In the genomic region with DNA sequence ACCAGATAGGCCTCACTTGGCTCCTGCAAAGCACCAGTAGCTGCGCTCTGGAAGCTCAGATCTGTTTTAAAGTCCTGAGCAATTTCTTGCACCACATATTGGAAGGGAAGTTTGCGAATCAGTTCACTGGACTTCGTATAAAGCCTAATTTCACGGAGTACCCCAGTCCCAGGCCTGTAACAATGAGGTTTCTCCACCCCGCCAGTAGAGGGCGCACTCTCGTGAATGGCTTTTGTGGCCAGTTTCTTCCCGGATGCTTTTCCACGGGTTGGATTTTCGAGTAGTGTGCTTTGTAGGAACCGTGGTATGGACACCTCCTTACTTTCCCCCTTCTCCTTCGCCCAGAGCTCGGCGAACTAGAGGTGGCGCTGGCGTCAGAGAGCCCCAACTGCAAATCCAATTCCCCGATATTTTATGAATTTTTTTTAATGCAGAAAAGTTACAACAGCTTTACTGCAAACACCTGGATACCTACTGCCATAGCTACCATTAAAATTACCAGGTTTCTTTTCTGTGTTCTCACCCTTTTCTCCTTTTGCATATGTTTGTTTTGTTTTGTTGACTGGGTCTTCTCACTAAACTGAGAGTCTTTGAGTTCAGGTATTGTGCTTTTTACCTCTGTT, we compare ENCODE assay signal across 9 cellular contexts. TPM values are rescaled to one million over a fixed set of nuclear protein-coding genes. Genes with fewer than 3 reads are reported as not detected.
DNase-seq lines count a peak whose midpoint lies in the region; ATAC-seq and TF ChIP-seq lines count a peak whose summit lies in the region.
"Had no signal": no experiment of that assay in that cellular context is flagged by ENCODE, and none has a peak within 500 bp of the region (broad histone marks: within the 10 kb centered on the region; RNA-seq: fewer than 3 reads in every experiment).

No MANE protein-coding gene starts in this region.

- H3K4me3 Mint-ChIP-seq in CD14-positive monocyte = no peak overlapping the region
- H3K4me3 Mint-ChIP-seq in HFFc6 = no peak overlapping the region
- H3K4me3 Mint-ChIP-seq in activated naive CD8-positive, alpha-beta T cell treated with anti-CD3 and anti-CD28 coated beads, Interleukin-2, amount 50 U/mL, for 24 hours = no peak overlapping the region
- no peak overlapping the region for H3K4me3 Mint-ChIP-seq in mesothelial cell of epicardium

- TF ChIP-seq CTCF in CD14-positive monocyte (IDR thresholded peaks at IDR 0.05) (peak; percentile 88), HFFc6 (IDR thresholded peaks at IDR 0.05) (peak; percentile 80), mesothelial cell of epicardium (IDR thresholded peaks at IDR 0.05; ENCODE audit: unreplicated experiment) (peak; percentile 75)

- H3K36me3 Mint-ChIP-seq in CD14-positive monocyte (no peaks in the 10 kb centered on the region), HFFc6 (ENCODE audit: low read depth) (no peaks in the 10 kb centered on the region), mesothelial cell of epicardium (peaks cover 21% of the 10 kb centered on the region)
- no peaks in the 10 kb centered on the region for H3K36me3 Mint-ChIP-seq in activated naive CD8-positive, alpha-beta T cell treated with anti-CD3 and anti-CD28 coated beads, Interleukin-2, amount 50 U/mL, for 24 hours (ENCODE audit: low read depth)

- no peaks in the 10 kb centered on the region for H3K9me3 Mint-ChIP-seq in CD14-positive monocyte
- no peaks in the 10 kb centered on the region for H3K9me3 Mint-ChIP-seq in HFFc6
- no peaks in the 10 kb centered on the region for H3K9me3 Mint-ChIP-seq in activated naive CD8-positive, alpha-beta T cell treated with anti-CD3 and anti-CD28 coated beads, Interleukin-2, amount 50 U/mL, for 24 hours
- H3K9me3 Mint-ChIP-seq in mesothelial cell of epicardium = peaks cover 4% of the 10 kb centered on the region

- DNase-seq in CD14-positive monocyte (ENCODE audit: low spot score) = no peak
- no peak for DNase-seq in HFFc6
- peak; percentile 25 for DNase-seq in activated naive CD8-positive, alpha-beta T cell treated with anti-CD3 and anti-CD28 coated beads, Interleukin-2, amount 50 U/mL, for 24 hours
- DNase-seq in mesothelial cell of epicardium (ENCODE audit: low spot score in 2 of 2, unreplicated experiment in 2 of 2) = no peak
- DNase-seq in A172 (ENCODE audit: low spot score) = no peak
- DNase-seq in posterior cingulate gyrus = no peak
- DNase-seq in cardiac septum (ENCODE audit: low spot score) = no peak
- DNase-seq: IMR-90 had no signal

- H3K4me1 Mint-ChIP-seq in CD14-positive monocyte = no peaks in the 10 kb centered on the region
- H3K4me1 Mint-ChIP-seq in HFFc6 (ENCODE audit: low read depth) = no peaks in the 10 kb centered on the region; the same call in 1 of the 2 replicates
- no peaks in the 10 kb centered on the region for H3K4me1 Mint-ChIP-seq in activated naive CD8-positive, alpha-beta T cell treated with anti-CD3 and anti-CD28 coated beads, Interleukin-2, amount 50 U/mL, for 24 hours
- H3K4me1 Mint-ChIP-seq in mesothelial cell of epicardium = peaks cover 62% of the 10 kb centered on the region

- ATAC-seq in activated naive CD8-positive, alpha-beta T cell treated with anti-CD3 and anti-CD28 coated beads, Interleukin-2, amount 50 U/mL, for 24 hours = no peak
- no peak for ATAC-seq in GM21528 (IDR thresholded peaks at IDR 0.05; ENCODE audit: low FRiP score, unreplicated experiment)

- intact Hi-C loops in CD14-positive monocyte (cut with micrococcal nuclease) (loop anchor here in 1 of 2 donors (10.0 kb wide), 1 partner anchor 143 kb away; no protein-coding TSS in a partner anchor), posterior cingulate gyrus (cut with DNase I) (no loop called here), cardiac septum (cut with DNase I) (no loop called here)

- H3K27me3 Mint-ChIP-seq in CD14-positive monocyte (ENCODE audit: low read depth in 3 of 3) = peaks cover 0 to 4% (median 3%) of the 10 kb centered on the region in 3 donors
- peaks cover 10% of the 10 kb centered on the region; the same call in 1 of the 2 replicates for H3K27me3 Mint-ChIP-seq in HFFc6 (ENCODE audit: insufficient read depth)
- H3K27me3 Mint-ChIP-seq in activated naive CD8-positive, alpha-beta T cell treated with anti-CD3 and anti-CD28 coated beads, Interleukin-2, amount 50 U/mL, for 24 hours = no peaks in the 10 kb centered on the region
- no peaks in the 10 kb centered on the region for H3K27me3 Mint-ChIP-seq in mesothelial cell of epicardium (ENCODE audit: low read depth)

- H3K27ac Mint-ChIP-seq in CD14-positive monocyte (no peak overlapping the region), HFFc6 (no peak overlapping the region), mesothelial cell of epicardium (peak overlapping the region; percentile 35)
- H3K27ac Mint-ChIP-seq in activated naive CD8-positive, alpha-beta T cell treated with anti-CD3 and anti-CD28 coated beads, Interleukin-2, amount 50 U/mL, for 24 hours = no peak overlapping the region

RNA-seq across cellular contexts. Expression of a gene that starts 13.3 kb away (rescaled TPM):
- not detected for polyA plus RNA-seq in CD14-positive monocyte
- 1 to 10 TPM in 4 of 6 experiments, not detected in 2; 1.6 to 2.4 (median 1.8) TPM for total RNA-seq in HFFc6 (2021; fragmentation: NEBNext Ultra II Directional; extraction: Animal tissue kit (Norgen Biotek cat#: 25700))
- total RNA-seq in mesothelial cell of epicardium = 106 to 117 TPM (median 117 TPM) in 3 replicates
- 0.62 and 0.71 TPM in 2 replicates for total RNA-seq in A172 (2014; rRNA removed; shearing (Covaris generic))
- total RNA-seq in cardiac septum = 20.3 TPM
